Comparison of ENCODE assay signal across 8 cellular contexts in the genomic region with DNA sequence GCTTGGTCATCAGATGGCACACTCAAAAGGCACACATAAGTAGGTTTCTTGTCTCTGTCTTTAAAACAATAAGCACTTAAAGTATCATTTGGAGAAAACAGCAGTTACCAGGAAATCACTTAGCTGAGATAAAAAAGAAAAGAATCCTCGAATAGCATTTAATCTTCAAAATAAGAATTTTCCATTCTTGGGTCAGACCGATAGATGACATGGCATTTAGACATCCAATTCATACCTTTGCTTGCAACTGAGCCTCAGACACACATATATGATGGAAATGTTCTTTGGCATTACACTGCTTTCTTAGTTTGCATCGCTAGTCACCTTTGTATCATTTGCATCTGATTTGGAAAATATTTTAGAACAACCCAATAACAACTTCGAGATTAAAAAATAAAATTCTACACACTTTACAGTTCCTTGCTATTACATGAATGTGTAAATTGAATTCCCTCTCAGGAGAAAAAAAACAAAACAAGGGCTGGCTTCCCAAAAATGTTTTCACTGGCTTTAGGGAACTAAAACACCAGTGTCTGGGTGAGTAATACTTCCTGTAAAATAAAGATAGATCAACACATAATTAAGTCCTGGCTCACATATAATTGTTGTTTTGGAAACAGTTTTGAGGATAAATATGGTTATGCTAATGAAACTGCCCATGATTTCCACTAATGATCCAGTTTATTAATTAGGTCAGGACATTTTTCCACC. TPM values are rescaled to one million over a fixed set of nuclear protein-coding genes. Genes with fewer than 3 reads are reported as not detected.
DNase-seq lines count a peak whose midpoint lies in the region; ATAC-seq lines count a peak whose summit lies in the region.

No MANE protein-coding gene starts in this region.

- H3K27me3 ChIP-seq in iPS-15b (ENCODE audit: control insufficient read depth, insufficient read depth, low read length) (peaks cover 8% of the 10 kb centered on the region), skeletal muscle tissue (ENCODE audit: control insufficient read depth in 3 of 3, insufficient read depth in 3 of 3, low read length in 3 of 3) (no peaks in the 10 kb centered on the region)

- H3K36me3 ChIP-seq in iPS-15b (ENCODE audit: control insufficient read depth, insufficient read depth, low read length) = no peaks in the 10 kb centered on the region
- no peaks in the 10 kb centered on the region for H3K36me3 ChIP-seq in skeletal muscle tissue (ENCODE audit: control insufficient read depth in 3 of 3, insufficient read depth in 3 of 3, low read length in 3 of 3)

- H3K9me3 ChIP-seq in iPS-15b (ENCODE audit: control insufficient read depth, insufficient read depth, low read length) (no peaks in the 10 kb centered on the region), skeletal muscle tissue (ENCODE audit: control insufficient read depth in 3 of 3, low read length in 3 of 3) (no peaks in the 10 kb centered on the region)

- peaks cover 5% of the 10 kb centered on the region for H3K4me1 ChIP-seq in iPS-15b (ENCODE audit: control insufficient read depth, insufficient read depth, low read length)
- peaks cover 9 to 22% (median 16%) of the 10 kb centered on the region in 3 donors for H3K4me1 ChIP-seq in skeletal muscle tissue (ENCODE audit: control insufficient read depth in 3 of 3, insufficient read depth in 3 of 3, low read length in 3 of 3)

- H3K27ac Mint-ChIP-seq in activated T-helper 2 cell treated with anti-CD3 and anti-CD28 coated beads, Interferon-gamma antibody, Interleukin-2, Interleukin-4, amounts not matched to agents 10 μg/mL and 5 μg/mL and 100 μg/mL, durations not matched to agents 14 hours and 24 hours and 36 hours = no peak overlapping the region

- no peaks in the 10 kb centered on the region for H3K9me3 Mint-ChIP-seq in activated T-helper 2 cell treated with anti-CD3 and anti-CD28 coated beads, Interferon-gamma antibody, Interleukin-2, Interleukin-4, amounts not matched to agents 10 μg/mL and 5 μg/mL and 100 μg/mL, durations not matched to agents 14 hours and 24 hours and 36 hours

- intact Hi-C loops in activated T-helper 2 cell treated with anti-CD3 and anti-CD28 coated beads, Interferon-gamma antibody, Interleukin-2, Interleukin-4, amounts not matched to agents 10 μg/mL and 5 μg/mL and 100 μg/mL, durations not matched to agents 14 hours and 24 hours and 36 hours (cut with micrococcal nuclease) = no loop called here

- DNase-seq in HS-27A (ENCODE audit: low read depth) (peak; percentile 11), amygdala (lab: John Stamatoyannopoulos, UW) (no peak), HUDEP-2 (lab: John Stamatoyannopoulos, UW; ENCODE audit: unreplicated experiment in 76 of 76) (no peak), NCI-H524 (lab: John Stamatoyannopoulos, UW) (no peak)
- no peak for DNase-seq in activated T-helper 2 cell treated with anti-CD3 and anti-CD28 coated beads, Interferon-gamma antibody, Interleukin-2, Interleukin-4, amounts not matched to agents 10 μg/mL and 5 μg/mL and 100 μg/mL, durations not matched to agents 14 hours and 24 hours and 36 hours (ENCODE audit: low spot score)

- H3K27ac ChIP-seq in skeletal muscle tissue (ENCODE audit: low read depth, low read length) = peak overlapping the region; percentile 88

- H3K27me3 Mint-ChIP-seq in activated T-helper 2 cell treated with anti-CD3 and anti-CD28 coated beads, Interferon-gamma antibody, Interleukin-2, Interleukin-4, amounts not matched to agents 10 μg/mL and 5 μg/mL and 100 μg/mL, durations not matched to agents 14 hours and 24 hours and 36 hours (ENCODE audit: low read depth) = peaks cover 53% of the 10 kb centered on the region

- peaks cover 12% of the 10 kb centered on the region for H3K4me1 Mint-ChIP-seq in activated T-helper 2 cell treated with anti-CD3 and anti-CD28 coated beads, Interferon-gamma antibody, Interleukin-2, Interleukin-4, amounts not matched to agents 10 μg/mL and 5 μg/mL and 100 μg/mL, durations not matched to agents 14 hours and 24 hours and 36 hours (ENCODE audit: low read depth)

- peak overlapping the region; percentile 76 for H3K4me3 Mint-ChIP-seq in activated T-helper 2 cell treated with anti-CD3 and anti-CD28 coated beads, Interferon-gamma antibody, Interleukin-2, Interleukin-4, amounts not matched to agents 10 μg/mL and 5 μg/mL and 100 μg/mL, durations not matched to agents 14 hours and 24 hours and 36 hours (ENCODE audit: low read depth)

- ATAC-seq in HG02610 (IDR thresholded peaks at IDR 0.05; ENCODE audit: unreplicated experiment) = no peak

- no peak overlapping the region for H3K9ac ChIP-seq in iPS-15b (ENCODE audit: low read depth, low read length)
- H3K9ac ChIP-seq in skeletal muscle tissue (ENCODE audit: low read depth in 1 of 3, low read length in 3 of 3) = peak overlapping the region; percentile 60 to 89 (median 81)

- H3K36me3 Mint-ChIP-seq in activated T-helper 2 cell treated with anti-CD3 and anti-CD28 coated beads, Interferon-gamma antibody, Interleukin-2, Interleukin-4, amounts not matched to agents 10 μg/mL and 5 μg/mL and 100 μg/mL, durations not matched to agents 14 hours and 24 hours and 36 hours (ENCODE audit: low read depth) = no peaks in the 10 kb centered on the region

- H3K4me3 ChIP-seq in iPS-15b (ENCODE audit: low read depth, low read length) (peak overlapping the region; percentile 85), skeletal muscle tissue (ENCODE audit: low read length in 3 of 3) (peak overlapping the region in 2 of 3 donors; percentile 86 to 87)

RNA-seq across cellular contexts. Expression of a gene that starts 1.3 kb away (rescaled TPM):
- 2.2 and 3.1 TPM in 2 replicates for total RNA-seq in activated T-helper 2 cell treated with anti-CD3 and anti-CD28 coated beads, Interferon-gamma antibody, Interleukin-2, Interleukin-4, amounts not matched to agents 10 μg/mL and 5 μg/mL and 100 μg/mL, durations not matched to agents 14 hours and 24 hours and 36 hours
- total RNA-seq in skeletal muscle tissue = 27.1 TPM
